Comparison of ENCODE assay signal across 10 cellular contexts in the genomic region with DNA sequence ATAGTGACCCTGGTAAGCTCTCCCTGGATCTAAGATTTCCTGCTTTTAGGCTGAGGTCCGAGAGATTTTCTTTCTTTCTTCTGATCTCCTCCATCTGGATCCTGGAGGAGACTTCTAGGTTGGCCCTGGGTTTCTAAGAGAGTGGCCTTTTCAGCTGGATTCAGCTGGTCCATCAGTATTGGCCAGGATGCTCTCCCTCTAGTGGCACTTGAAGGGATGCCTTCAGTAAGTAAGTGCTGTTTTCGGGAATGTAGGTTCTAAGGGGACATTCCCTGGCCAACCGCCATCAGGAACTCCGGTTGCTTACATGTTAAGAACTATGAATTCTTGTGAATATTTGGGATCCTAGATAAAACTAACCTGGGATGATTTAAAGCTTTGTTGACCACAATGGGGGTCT. TPM values are rescaled to one million over a fixed set of nuclear protein-coding genes. Genes with fewer than 3 reads are reported as not detected.
DNase-seq lines count a peak whose midpoint lies in the region; ATAC-seq and TF ChIP-seq lines count a peak whose summit lies in the region.
"Had no signal": no experiment of that assay in that cellular context is flagged by ENCODE, and none has a peak within 500 bp of the region (broad histone marks: within the 10 kb centered on the region; RNA-seq: fewer than 3 reads in every experiment).

No MANE protein-coding gene starts in this region.

- CTCF ChIA-PET in AG04449 (lab: Yijun Ruan, JAX): no interaction called here

- DNase-seq in AG04449 (ENCODE audit: low read depth, low spot score): no peak
- no peak for DNase-seq in GM13976 (ENCODE audit: low spot score)
- DNase-seq in RPMI7951 (ENCODE audit: low read depth): peak; percentile 16
- peak; percentile 3 for DNase-seq in glomerular visceral epithelial cell (ENCODE audit: extremely low spot score)
- DNase-seq in T-helper 17 cell: no peak
- DNase-seq in C1 segment of cervical spinal cord (lab: John Stamatoyannopoulos, UW): no peak
- no peak for DNase-seq in stimulated activated CD8-positive, alpha-beta memory T cell treated with anti-CD3 and anti-CD28 coated beads, Interleukin-4, amount 100 ng/mL, for 48 hours
- DNase-seq: dermis blood vessel endothelial cell, NCI-H1048 had no signal

- no peaks in the 10 kb centered on the region for H3K36me3 Mint-ChIP-seq in T-helper 17 cell (ENCODE audit: low read depth)

- ATAC-seq in GM19467 (IDR thresholded peaks at IDR 0.05; ENCODE audit: unreplicated experiment): no peak
- no peak for ATAC-seq in T-helper 17 cell

- H3K27me3 Mint-ChIP-seq in T-helper 17 cell: no peaks in the 10 kb centered on the region

- POLR2A ChIA-PET in AG04449 (lab: Yijun Ruan, JAX): no interaction called here

- H3K9me3 ChIP-seq in T-helper 17 cell (ENCODE audit: control insufficient read depth, low read length, poor library complexity, severe bottlenecking): no peaks in the 10 kb centered on the region

- TF ChIP-seq CTCF in AG04449 (IDR thresholded peaks at IDR 0.05; ENCODE audit: insufficient read depth, low read length, missing control alignments) (peak; percentile 10), GM13976 (IDR thresholded peaks at IDR 0.05; ENCODE audit: borderline replicate concordance, control extremely low read depth, extremely low read depth, insufficient read depth, missing control alignments) (peak; percentile 20)

- H3K27ac Mint-ChIP-seq in T-helper 17 cell: no peak overlapping the region

- H3K4me1 Mint-ChIP-seq in T-helper 17 cell: no peaks in the 10 kb centered on the region

- H3K4me3 Mint-ChIP-seq in T-helper 17 cell: no peak overlapping the region

- in situ Hi-C loops in GM13976 (cut with MboI; ENCODE audit: low sequenced_read_pairs, unreplicated experiment): no loop called here

- no peak overlapping the region for H3K4me3 ChIP-seq in AG04449 (ENCODE audit: low read depth, low read length)

RNA-seq across cellular contexts. Expression of a gene that starts 56.9 kb away (rescaled TPM):
- total RNA-seq in RPMI7951 (2014; rRNA removed; shearing (Covaris generic)): not detected in 2 replicates
- total RNA-seq in T-helper 17 cell: not detected
- total RNA-seq: dermis blood vessel endothelial cell had no signal

Comparison
In these comparisons a context has a peak if more than half of its experiments do, and no peak if none do; other contexts are left out.
1. DNase-seq: peak in RPMI7951 (single experiment) and glomerular visceral epithelial cell (single experiment); none in AG04449 (single experiment), GM13976 (single experiment), T-helper 17 cell (0 of 3), C1 segment of cervical spinal cord (0 of 14) and stimulated activated CD8-positive, alpha-beta memory T cell treated with anti-CD3 and anti-CD28 coated beads, Interleukin-4, amount 100 ng/mL, for 48 hours (single experiment).